In genomic region chr15:63856711-63857458, GRCh38 we compare ENCODE assay signal across 11 cellular contexts. TPM values are rescaled to one million over a fixed set of nuclear protein-coding genes. Genes with fewer than 3 reads are reported as not detected.
DNase-seq lines count a peak whose midpoint lies in the region; ATAC-seq and TF ChIP-seq lines count a peak whose summit lies in the region.
"Had no signal": no experiment of that assay in that cellular context is flagged by ENCODE, and none has a peak within 500 bp of the region (broad histone marks: within the 10 kb centered on the region; RNA-seq: fewer than 3 reads in every experiment).

No MANE protein-coding gene starts in this region.

- peaks cover 22% of the 10 kb centered on the region for H3K4me1 Mint-ChIP-seq in type B pancreatic cell (ENCODE audit: unreplicated experiment)

- DNase-seq in heart left ventricle (no peak), Right ventricle myocardium inferior (ENCODE audit: missing footprints) (no peak), amniotic epithelial cell (ENCODE audit: low read depth) (peak; percentile 41), left ventricle myocardium superior (no peak), type B pancreatic cell (ENCODE audit: extremely low spot score, unreplicated experiment) (no peak), coronary artery (ENCODE audit: low spot score) (no peak), NCI-H510A treated with DMSO at 0.1 percent for 48 hours (lab: John Stamatoyannopoulos, UW) (no peak), midbrain (lab: John Stamatoyannopoulos, UW) (no peak)
- DNase-seq: NCI-H446 treated with DMSO at 0.1 percent for 48 hours had no signal

- no peaks in the 10 kb centered on the region for H3K9me3 ChIP-seq in heart left ventricle

- 85 to 100% (median 91%) methylated on average over 4 of the region's 4 CpGs for WGBS in heart left ventricle, 4 donors

- H3K36me3 ChIP-seq in heart left ventricle: no peaks in the 10 kb centered on the region

- TF ChIP-seq CTCF in heart left ventricle (IDR thresholded peaks at IDR 0.05) (no peak), type B pancreatic cell (conservative IDR thresholded peaks at IDR 0.05) (no peak), coronary artery (IDR thresholded peaks at IDR 0.05) (no peak)

- no peak overlapping the region for H3K4me3 Mint-ChIP-seq in type B pancreatic cell
- H3K4me3 Mint-ChIP-seq: B cell, neural crest cell had no signal

- H3K27me3 Mint-ChIP-seq in type B pancreatic cell: no peaks in the 10 kb centered on the region
- H3K27me3 Mint-ChIP-seq: B cell had no signal

- intact Hi-C loops in heart left ventricle (cut with DNase I): no loop called here
- intact Hi-C loops in Right ventricle myocardium inferior (cut with DNase I): no loop called here
- intact Hi-C loops in left ventricle myocardium superior (cut with micrococcal nuclease): no loop called here

- ATAC-seq in heart left ventricle (peak in 3 of 4 donors; percentile 42 to 50 (median 49)), Right ventricle myocardium inferior (no peak), left ventricle myocardium superior (peak; percentile 12)

- no peak for TF ChIP-seq POLR2A in heart left ventricle (IDR thresholded peaks at IDR 0.05)

- no peak overlapping the region for H3K4me3 ChIP-seq in heart left ventricle
- H3K4me3 ChIP-seq in coronary artery: no peak overlapping the region

- H3K27me3 ChIP-seq in heart left ventricle: no peaks in the 10 kb centered on the region

- H3K4me1 ChIP-seq in heart left ventricle: peaks cover 0 to 42% (median 28%) of the 10 kb centered on the region in 12 donors

- no peaks in the 10 kb centered on the region for H3K36me3 Mint-ChIP-seq in type B pancreatic cell

- peak overlapping the region; percentile 37 for H3K27ac Mint-ChIP-seq in type B pancreatic cell
- H3K27ac Mint-ChIP-seq: B cell had no signal

- H3K27ac ChIP-seq in heart left ventricle: peak overlapping the region in 11 of 12 donors; percentile 42 to 84 (median 64)
- H3K27ac ChIP-seq in coronary artery: no peak overlapping the region

- H3K9me3 Mint-ChIP-seq in type B pancreatic cell: no peaks in the 10 kb centered on the region
- H3K9me3 Mint-ChIP-seq: neural crest cell had no signal

RNA-seq across cellular contexts. Expression of gene HERC1, which starts 23.1 kb away (rescaled TPM):
- 100 to 1,000 TPM in 5 of 9 donors, 10 to 100 TPM in 4; 51.8 to 149 (median 105) TPM for total RNA-seq in heart left ventricle
- 10 to 100 TPM; 24.8 to 41.8 TPM for polyA plus RNA-seq in heart left ventricle
- 64.8 TPM for total RNA-seq in Right ventricle myocardium inferior
- total RNA-seq in left ventricle myocardium superior: 71.4 TPM
- total RNA-seq in type B pancreatic cell (ENCODE audit: low replicate concordance): 62.6 and 80.7 TPM in 2 replicates

Comparison
In these comparisons a context has a peak if more than half of its experiments do, and no peak if none do; other contexts are left out.
1. H3K27ac ChIP-seq: peak in heart left ventricle (11 of 12); none in coronary artery (0 of 2).